In the genomic region with DNA sequence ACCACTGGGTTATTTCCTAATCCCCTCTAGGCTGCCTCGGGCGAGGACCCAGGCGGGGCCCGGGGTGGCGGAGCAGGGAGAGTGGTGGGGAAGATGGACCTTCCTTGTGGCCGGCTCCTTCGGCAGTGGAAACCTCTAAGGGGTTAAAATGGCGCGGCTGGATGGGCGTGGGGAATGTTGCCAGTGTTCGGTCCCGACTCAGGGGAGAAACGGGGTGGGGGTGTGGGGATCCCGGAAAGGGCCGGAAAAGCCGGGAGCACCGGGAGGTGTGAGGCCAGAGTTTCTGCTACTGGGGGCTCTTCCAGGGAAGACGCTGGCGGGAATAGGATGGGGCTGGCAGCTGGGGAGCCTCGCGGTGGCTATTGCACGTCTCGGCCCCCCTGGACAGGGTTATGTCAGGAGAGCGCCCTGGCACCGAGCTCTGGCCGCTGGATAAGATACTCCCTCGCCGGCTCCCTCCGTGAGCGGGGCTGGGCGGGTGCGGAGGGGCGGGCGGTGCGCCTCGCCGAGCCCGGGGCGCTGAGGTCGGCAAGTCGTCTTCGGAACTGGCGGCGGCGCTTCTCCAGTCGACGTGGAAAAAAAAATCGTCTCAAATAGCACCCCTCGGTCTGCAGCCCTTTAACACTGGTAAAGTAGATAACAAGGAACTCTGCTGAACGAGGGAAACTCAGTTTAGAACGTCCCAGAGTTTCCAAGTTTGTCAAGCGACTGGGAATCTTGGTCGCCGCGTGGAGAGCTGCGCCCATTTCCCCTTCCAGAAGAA, we compare ENCODE assay signal across 8 cellular contexts.
DNase-seq lines count a peak whose midpoint lies in the region; ATAC-seq and TF ChIP-seq lines count a peak whose summit lies in the region.

No MANE protein-coding gene starts in this region.

- no peaks in the 10 kb centered on the region for H4K20me1 ChIP-seq in HCT116 (ENCODE audit: insufficient read depth)

- no peaks in the 10 kb centered on the region for H3K9me2 ChIP-seq in HCT116 (ENCODE audit: insufficient read depth)

- H3K79me2 ChIP-seq in HCT116 (ENCODE audit: insufficient read depth, low read length): no peaks in the 10 kb centered on the region

- TF ChIP-seq POLR2A in HCT116 (IDR thresholded peaks at IDR 0.05; ENCODE audit: borderline replicate concordance, extremely low read depth, insufficient read depth, insufficient read length) (no peak), testis (IDR thresholded peaks at IDR 0.05) (no peak)

- DNase-seq in HCT116 (ENCODE audit: low read depth, low spot score): no peak
- DNase-seq in coronary artery (ENCODE audit: low spot score): peak; percentile 80
- no peak for DNase-seq in lung (ENCODE audit: low spot score)
- DNase-seq in testis: no peak
- no peak for DNase-seq in NCI-H2196 treated with DMSO at 0.1 percent for 48 hours (lab: John Stamatoyannopoulos, UW; ENCODE audit: unreplicated experiment)
- no peak for DNase-seq in G401 (ENCODE audit: low spot score)

- BruUV-seq in HCT116 (replicated peaks; lab: Mats Ljungman, UMichigan): no TSS peak

- H3K27me3 ChIP-seq in HCT116 (ENCODE audit: insufficient read depth, low read length) (0 out of 2 replicates have a peak, but pooled peaks cover 3% of the 10 kb centered on the region), lung (ENCODE audit: control insufficient read depth, insufficient read depth) (no peaks in the 10 kb centered on the region), testis (peaks cover 5% of the 10 kb centered on the region)

- 4% methylated on average over 51 to 56 of the region's 56 CpGs for WGBS in lung, 2 donors
- WGBS in testis, 2 donors: 3% methylated on average over 50 to 56 of the region's 56 CpGs

- ATAC-seq in HCT116: peak; percentile 21
- ATAC-seq in SK-N-SH treated with all-trans-retinoic acid at 6 μM for 48 hours: peak; percentile 69
- no peak for ATAC-seq in lung (ENCODE audit: insufficient read depth, low FRiP score)
- ATAC-seq in GM19467 (IDR thresholded peaks at IDR 0.05; ENCODE audit: unreplicated experiment): no peak

- H3K4me1 ChIP-seq in HCT116 (ENCODE audit: control insufficient read depth in 1 of 2, insufficient read depth in 2 of 2, low read length in 2 of 2) (peaks cover 4 to 26% of the 10 kb centered on the region in 2 experiments; a peak in 3 of 4 replicates), lung (ENCODE audit: control insufficient read depth in 2 of 2, insufficient read depth in 2 of 2, low read length in 2 of 2) (peaks cover 0 to 15% of the 10 kb centered on the region in 2 donors), testis (peaks cover 11% of the 10 kb centered on the region)

- RAD21 ChIA-PET in HCT116 (lab: Charles Lee; ENCODE audit: low non-redundant PET in 1 of 2, low total read pairs in 2 of 2, uncharacterized antibody in 2 of 2, unreplicated experiment in 2 of 2): no interaction called here

- intact Hi-C loops in HCT116 (cut with micrococcal nuclease): loop anchor here (5.0 to 10.0 kb wide), 2 partner anchors 135 to 402 kb away; a partner anchor contains a TSS
- intact Hi-C loops in testis (cut with DNase I; ENCODE audit: low total_unique reads): loop anchor here (5.0 kb wide), 1 partner anchor 48 kb away; no protein-coding TSS in a partner anchor

- no peaks in the 10 kb centered on the region for H3K9me3 ChIP-seq in HCT116 (ENCODE audit: control insufficient read depth in 1 of 2, insufficient read depth in 1 of 2, low read depth in 1 of 2, low read length in 2 of 2)
- peaks cover 0 to 3% of the 10 kb centered on the region in 2 donors for H3K9me3 ChIP-seq in lung (ENCODE audit: control insufficient read depth in 2 of 2, insufficient read depth in 1 of 2, low read length in 1 of 2)
- no peaks in the 10 kb centered on the region for H3K9me3 ChIP-seq in testis

- CTCF ChIA-PET in HCT116 (lab: Charles Lee): no interaction called here

- in situ Hi-C loops in G401 (cut with HindIII; ENCODE audit: low sequenced_read_pairs): no loop called here

- H3K9ac ChIP-seq in HCT116 (ENCODE audit: low read length): peak overlapping the region; percentile 25

- H3K4me3 ChIP-seq in HCT116 (replicated peaks in 1 of 2; ENCODE audit: low read depth in 1 of 2, low read length in 2 of 2) (peak overlapping the region; percentile 44 to 56), coronary artery (peak overlapping the region; percentile 69), lung (peak overlapping the region; percentile 22), testis (peak overlapping the region; percentile 27 to 32)

- H3K4me2 ChIP-seq in HCT116 (ENCODE audit: low read length): peak overlapping the region; percentile 76

- H3K36me3 ChIP-seq in HCT116 (ENCODE audit: control insufficient read depth in 1 of 2, insufficient read depth in 2 of 2, low read length in 2 of 2): no peaks in the 10 kb centered on the region
- no peaks in the 10 kb centered on the region for H3K36me3 ChIP-seq in lung (ENCODE audit: control insufficient read depth in 2 of 2, insufficient read depth in 2 of 2, low read length in 2 of 2)
- no peaks in the 10 kb centered on the region for H3K36me3 ChIP-seq in testis (ENCODE audit: low read depth, missing control alignments)

- H3K27ac ChIP-seq in HCT116 (ENCODE audit: low read depth, low read length): no peak overlapping the region
- peak overlapping the region; percentile 37 to 78 for H3K27ac ChIP-seq in coronary artery
- peak overlapping the region; percentile 26 to 48 for H3K27ac ChIP-seq in lung (ENCODE audit: low read depth in 1 of 2, low read length in 1 of 2)
- peak overlapping the region in 1 of 2 donors; percentile 45 for H3K27ac ChIP-seq in testis

- no peak for TF ChIP-seq CTCF in HCT116 (IDR thresholded peaks at IDR 0.05 in 2 of 3, conservative IDR thresholded peaks at IDR 0.05 in 1 of 3; ENCODE audit: borderline replicate concordance in 1 of 3, insufficient read depth in 1 of 3, low read depth in 2 of 3, low read length in 2 of 3)
- no peak for TF ChIP-seq CTCF in coronary artery (IDR thresholded peaks at IDR 0.05)
- no peak for TF ChIP-seq CTCF in lung (IDR thresholded peaks at IDR 0.05; ENCODE audit: control extremely low read depth, extremely low read depth)
- TF ChIP-seq CTCF in testis (IDR thresholded peaks at IDR 0.05): no peak

- TF ChIP-seq RAD21 in HCT116 (IDR thresholded peaks at IDR 0.05; ENCODE audit: low read depth): no peak

- H2AFZ ChIP-seq in HCT116 (ENCODE audit: low read depth, low read length, poor library complexity, severe bottlenecking): no peak overlapping the region

- POLR2A ChIA-PET in HCT116 (lab: Charles Lee): no interaction called here

TF ChIP-seq in HCT116, 20 proteins besides CTCF, POLR2A, EP300 and RAD21 (continues in another document):
- TF ChIP-seq JUND (IDR thresholded peaks at IDR 0.05): no peak
- TF ChIP-seq, protein P1, sequence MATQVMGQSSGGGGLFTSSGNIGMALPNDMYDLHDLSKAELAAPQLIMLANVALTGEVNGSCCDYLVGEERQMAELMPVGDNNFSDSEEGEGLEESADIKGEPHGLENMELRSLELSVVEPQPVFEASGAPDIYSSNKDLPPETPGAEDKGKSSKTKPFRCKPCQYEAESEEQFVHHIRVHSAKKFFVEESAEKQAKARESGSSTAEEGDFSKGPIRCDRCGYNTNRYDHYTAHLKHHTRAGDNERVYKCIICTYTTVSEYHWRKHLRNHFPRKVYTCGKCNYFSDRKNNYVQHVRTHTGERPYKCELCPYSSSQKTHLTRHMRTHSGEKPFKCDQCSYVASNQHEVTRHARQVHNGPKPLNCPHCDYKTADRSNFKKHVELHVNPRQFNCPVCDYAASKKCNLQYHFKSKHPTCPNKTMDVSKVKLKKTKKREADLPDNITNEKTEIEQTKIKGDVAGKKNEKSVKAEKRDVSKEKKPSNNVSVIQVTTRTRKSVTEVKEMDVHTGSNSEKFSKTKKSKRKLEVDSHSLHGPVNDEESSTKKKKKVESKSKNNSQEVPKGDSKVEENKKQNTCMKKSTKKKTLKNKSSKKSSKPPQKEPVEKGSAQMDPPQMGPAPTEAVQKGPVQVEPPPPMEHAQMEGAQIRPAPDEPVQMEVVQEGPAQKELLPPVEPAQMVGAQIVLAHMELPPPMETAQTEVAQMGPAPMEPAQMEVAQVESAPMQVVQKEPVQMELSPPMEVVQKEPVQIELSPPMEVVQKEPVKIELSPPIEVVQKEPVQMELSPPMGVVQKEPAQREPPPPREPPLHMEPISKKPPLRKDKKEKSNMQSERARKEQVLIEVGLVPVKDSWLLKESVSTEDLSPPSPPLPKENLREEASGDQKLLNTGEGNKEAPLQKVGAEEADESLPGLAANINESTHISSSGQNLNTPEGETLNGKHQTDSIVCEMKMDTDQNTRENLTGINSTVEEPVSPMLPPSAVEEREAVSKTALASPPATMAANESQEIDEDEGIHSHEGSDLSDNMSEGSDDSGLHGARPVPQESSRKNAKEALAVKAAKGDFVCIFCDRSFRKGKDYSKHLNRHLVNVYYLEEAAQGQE (IDR thresholded peaks at IDR 0.05; ENCODE audit: low read depth): no peak
- TF ChIP-seq ELF1 (IDR thresholded peaks at IDR 0.05; ENCODE audit: borderline replicate concordance, low read depth): no peak
- TF ChIP-seq POLR2AphosphoS5 (IDR thresholded peaks at IDR 0.05; ENCODE audit: low read depth, low read length): no peak

TF ChIP-seq in SK-N-SH treated with all-trans-retinoic acid at 6 μM for 48 hours, 23 proteins besides CTCF, POLR2A, EP300 and RAD21:
- TF ChIP-seq ZFP3 (CRISPR knock-in tag; IDR thresholded peaks at IDR 0.05): 0 out of 2 replicates have a peak, but pooled peaks have one; percentile 13
- TF ChIP-seq ESRRG (CRISPR knock-in tag; IDR thresholded peaks at IDR 0.05): no peak

Comparison
In these comparisons a context has a peak if more than half of its experiments do, and no peak if none do; other contexts are left out.
1. ATAC-seq: peak in HCT116 (single experiment) and SK-N-SH treated with all-trans-retinoic acid at 6 μM for 48 hours (single experiment); none in lung (single experiment) and GM19467 (single experiment).
2. Peak in every context shown above with its lines, with median percentiles within 50 percentile points of each other: H3K4me3 ChIP-seq.